ENCODE assay signal across 1 cellular context in the genomic region with DNA sequence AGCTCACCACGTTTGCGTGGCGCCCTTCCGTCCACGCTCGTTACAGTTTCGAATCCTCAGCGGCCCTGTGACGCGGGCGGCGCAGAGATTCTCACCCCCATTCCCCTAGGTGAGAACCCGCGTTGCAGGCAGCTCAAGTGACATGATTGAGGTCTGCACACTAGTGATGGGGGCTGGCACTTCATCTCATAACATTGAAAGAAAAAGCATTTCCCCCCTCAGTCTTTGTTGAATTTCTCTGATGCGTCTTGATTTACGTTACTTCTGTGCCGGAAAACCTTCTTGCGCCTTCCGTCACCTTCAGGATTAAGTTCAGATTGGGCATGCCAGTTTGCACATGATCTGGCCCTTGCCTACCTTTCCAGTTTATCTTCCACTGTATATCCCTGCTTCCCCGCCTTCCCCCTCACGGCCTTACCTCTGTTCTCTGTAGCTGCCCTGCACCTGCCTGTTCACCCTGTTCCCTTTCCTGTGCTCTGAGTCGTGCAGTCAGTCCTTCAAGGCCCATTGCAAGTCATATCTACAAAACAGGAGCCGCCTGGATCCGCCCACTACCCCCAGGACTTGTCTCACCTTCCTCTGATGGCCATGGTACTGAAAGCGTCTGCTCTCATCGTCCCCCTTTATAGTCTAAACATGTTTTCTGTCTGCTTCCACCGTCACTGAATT.
TF ChIP-seq lines count a peak whose summit lies in the region.

No MANE protein-coding gene starts in this region.

TF ChIP-seq in HCT116, 20 proteins besides CTCF, POLR2A, EP300 and RAD21 (continued from another document):
- no peak for TF ChIP-seq CBX3 (IDR thresholded peaks at IDR 0.05; ENCODE audit: low read depth)
- TF ChIP-seq MAX (IDR thresholded peaks at IDR 0.05) = no peak
- no peak for TF ChIP-seq SRF (IDR thresholded peaks at IDR 0.05; ENCODE audit: low read depth)
- peak; percentile 38; the same call in 1 of the 2 replicates for TF ChIP-seq SIN3A (IDR thresholded peaks at IDR 0.05; ENCODE audit: low read depth)
- 0 out of 2 replicates have a peak, but pooled peaks have one; percentile 13 for TF ChIP-seq JUND (IDR thresholded peaks at IDR 0.05)
- no peak for TF ChIP-seq YY1 (IDR thresholded peaks at IDR 0.05; ENCODE audit: extremely low read depth, insufficient replicate concordance, low read depth, low read length)
- no peak for TF ChIP-seq CEBPB (IDR thresholded peaks at IDR 0.05; ENCODE audit: low read depth)
- no peak for TF ChIP-seq SP1 (IDR thresholded peaks at IDR 0.05; ENCODE audit: low read depth)
- TF ChIP-seq FOSL1 (IDR thresholded peaks at IDR 0.05; ENCODE audit: low read depth) = no peak
- peak; percentile 72 for TF ChIP-seq ZFX (IDR thresholded peaks at IDR 0.05)
- TF ChIP-seq EZH2phosphoT487 (IDR thresholded peaks at IDR 0.05; ENCODE audit: borderline replicate concordance) = no peak
- TF ChIP-seq, protein P1, sequence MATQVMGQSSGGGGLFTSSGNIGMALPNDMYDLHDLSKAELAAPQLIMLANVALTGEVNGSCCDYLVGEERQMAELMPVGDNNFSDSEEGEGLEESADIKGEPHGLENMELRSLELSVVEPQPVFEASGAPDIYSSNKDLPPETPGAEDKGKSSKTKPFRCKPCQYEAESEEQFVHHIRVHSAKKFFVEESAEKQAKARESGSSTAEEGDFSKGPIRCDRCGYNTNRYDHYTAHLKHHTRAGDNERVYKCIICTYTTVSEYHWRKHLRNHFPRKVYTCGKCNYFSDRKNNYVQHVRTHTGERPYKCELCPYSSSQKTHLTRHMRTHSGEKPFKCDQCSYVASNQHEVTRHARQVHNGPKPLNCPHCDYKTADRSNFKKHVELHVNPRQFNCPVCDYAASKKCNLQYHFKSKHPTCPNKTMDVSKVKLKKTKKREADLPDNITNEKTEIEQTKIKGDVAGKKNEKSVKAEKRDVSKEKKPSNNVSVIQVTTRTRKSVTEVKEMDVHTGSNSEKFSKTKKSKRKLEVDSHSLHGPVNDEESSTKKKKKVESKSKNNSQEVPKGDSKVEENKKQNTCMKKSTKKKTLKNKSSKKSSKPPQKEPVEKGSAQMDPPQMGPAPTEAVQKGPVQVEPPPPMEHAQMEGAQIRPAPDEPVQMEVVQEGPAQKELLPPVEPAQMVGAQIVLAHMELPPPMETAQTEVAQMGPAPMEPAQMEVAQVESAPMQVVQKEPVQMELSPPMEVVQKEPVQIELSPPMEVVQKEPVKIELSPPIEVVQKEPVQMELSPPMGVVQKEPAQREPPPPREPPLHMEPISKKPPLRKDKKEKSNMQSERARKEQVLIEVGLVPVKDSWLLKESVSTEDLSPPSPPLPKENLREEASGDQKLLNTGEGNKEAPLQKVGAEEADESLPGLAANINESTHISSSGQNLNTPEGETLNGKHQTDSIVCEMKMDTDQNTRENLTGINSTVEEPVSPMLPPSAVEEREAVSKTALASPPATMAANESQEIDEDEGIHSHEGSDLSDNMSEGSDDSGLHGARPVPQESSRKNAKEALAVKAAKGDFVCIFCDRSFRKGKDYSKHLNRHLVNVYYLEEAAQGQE (IDR thresholded peaks at IDR 0.05; ENCODE audit: low read depth) = no peak
- TF ChIP-seq, protein P2, sequence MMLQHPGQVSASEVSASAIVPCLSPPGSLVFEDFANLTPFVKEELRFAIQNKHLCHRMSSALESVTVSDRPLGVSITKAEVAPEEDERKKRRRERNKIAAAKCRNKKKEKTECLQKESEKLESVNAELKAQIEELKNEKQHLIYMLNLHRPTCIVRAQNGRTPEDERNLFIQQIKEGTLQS (IDR thresholded peaks at IDR 0.05) = no peak
